Comparison of ENCODE assay signal across 24 cellular contexts in the genomic region with DNA sequence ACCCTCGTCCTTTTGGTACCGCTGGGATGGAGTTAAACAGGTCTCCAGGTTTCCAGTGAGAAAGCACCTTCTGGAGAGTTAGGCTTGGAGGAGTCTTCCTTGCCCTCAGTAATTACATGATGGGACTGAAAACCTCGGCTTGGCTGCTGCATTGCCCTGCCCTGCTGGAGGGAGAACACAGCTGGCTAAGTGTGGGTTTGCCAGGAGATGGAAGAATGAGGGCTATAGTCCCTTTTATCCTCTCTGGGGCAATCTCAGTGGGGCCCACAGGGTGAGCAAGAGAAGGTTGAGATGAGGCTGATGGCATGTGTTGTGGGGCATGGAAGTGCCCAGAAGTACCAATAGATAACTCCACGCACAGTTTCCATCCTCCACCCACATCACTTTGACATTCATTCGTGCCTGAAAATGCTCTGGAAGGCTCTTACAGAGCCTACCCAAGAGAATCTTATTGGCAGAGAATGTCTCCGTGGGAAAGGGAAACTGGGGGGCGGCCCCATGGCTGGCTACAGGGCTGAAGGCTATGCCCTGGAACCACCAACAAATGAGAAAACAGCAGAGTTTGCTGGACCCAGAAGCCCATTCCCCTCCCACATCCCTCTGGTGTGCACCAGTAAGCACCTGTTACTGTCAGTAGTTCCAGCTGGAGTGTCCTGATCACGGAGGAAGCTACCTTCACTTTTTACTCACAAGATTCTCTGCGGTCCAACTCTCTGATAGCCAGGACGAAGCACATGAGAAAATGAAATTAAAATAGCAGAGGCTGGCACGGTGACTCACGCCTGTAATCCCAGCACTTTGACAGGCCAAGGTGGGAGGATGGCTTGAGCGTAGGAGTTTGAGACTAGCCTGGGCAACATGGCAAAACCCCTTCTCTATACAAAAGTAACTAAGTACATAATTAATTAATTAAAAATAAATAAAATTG. TPM values are rescaled to one million over a fixed set of nuclear protein-coding genes. Genes with fewer than 3 reads are reported as not detected.
"Had no signal": no experiment of that assay in that cellular context is flagged by ENCODE, and none has a peak within 500 bp of the region (broad histone marks: within the 10 kb centered on the region; RNA-seq: fewer than 3 reads in every experiment).

No MANE protein-coding gene starts in this region.

- H3K27ac Mint-ChIP-seq: activated B cell treated with CpG ODN at 0.5 μM for 24 hours; activated CD4-positive, alpha-beta T cell treated with anti-CD3 and anti-CD28 coated beads for 36 hours; activated naive CD4-positive, alpha-beta T cell treated with anti-CD3 and anti-CD28 coated beads, Interleukin-2, amount 10 ng/mL, durations not matched to agents 7 days and 5 days; activated naive CD8-positive, alpha-beta T cell treated with anti-CD3 and anti-CD28 coated beads, Interleukin-2, amount 50 U/mL, for 24 hours; progenitor cell of endocrine pancreas; stimulated activated effector memory CD8-positive, alpha-beta T cell treated with anti-CD3 and anti-CD28 coated beads, Interleukin-12 subunit alpha, Interleukin-12 subunit beta, amount 100 ng/mL, for 72 hours; stimulated activated naive CD8-positive, alpha-beta T cell treated with anti-CD3 and anti-CD28 coated beads, Interleukin-15, amount 100 ng/mL, for 72 hours; T-helper 17 cell had no signal

- ATAC-seq: activated CD4-positive, alpha-beta T cell treated with anti-CD3 and anti-CD28 coated beads for 36 hours; activated naive CD8-positive, alpha-beta T cell treated with anti-CD3 and anti-CD28 coated beads, Interleukin-2, amount 50 U/mL, for 24 hours; body of pancreas; heart right ventricle; stimulated activated effector memory CD8-positive, alpha-beta T cell treated with anti-CD3 and anti-CD28 coated beads, Interleukin-12 subunit alpha, Interleukin-12 subunit beta, amount 100 ng/mL, for 72 hours; stimulated activated naive CD8-positive, alpha-beta T cell treated with anti-CD3 and anti-CD28 coated beads, Interleukin-15, amount 100 ng/mL, for 72 hours; T-helper 17 cell had no signal

- DNase-seq: activated B cell treated with CpG ODN at 0.5 μM for 24 hours; activated CD4-positive, alpha-beta T cell treated with anti-CD3 and anti-CD28 coated beads for 36 hours; activated CD4-positive, alpha-beta T cell treated with anti-CD3 and anti-CD28 coated beads, Interleukin-2, amount 50 U/mL, for 48 hours; activated effector memory CD4-positive, alpha-beta T cell treated with anti-CD3 and anti-CD28 coated beads, Interleukin-2, amount 50 U/mL, for 16 hours; activated naive CD4-positive, alpha-beta T cell treated with anti-CD3 and anti-CD28 coated beads, Interleukin-2, amount 10 ng/mL, durations not matched to agents 7 days and 5 days; activated naive CD8-positive, alpha-beta T cell treated with anti-CD3 and anti-CD28 coated beads, Interleukin-2, amount 50 U/mL, for 24 hours; anterior cingulate cortex; body of pancreas; cortex of kidney; heart right ventricle; islet precursor cell; mammary epithelial cell; stimulated activated CD4-positive, alpha-beta T cell treated with anti-CD3 and anti-CD28 coated beads, Interleukin-1b, Interleukin-23, amount 100 ng/mL, for 48 hours; stimulated activated naive CD8-positive, alpha-beta T cell treated with anti-CD3 and anti-CD28 coated beads, Interleukin-15, amount 100 ng/mL, for 72 hours; SW 1271; T-helper 17 cell; tibial artery had no signal

- H3K4me3 Mint-ChIP-seq: activated B cell treated with CpG ODN at 0.5 μM for 24 hours; activated CD4-positive, alpha-beta T cell treated with anti-CD3 and anti-CD28 coated beads for 36 hours; activated naive CD4-positive, alpha-beta T cell treated with anti-CD3 and anti-CD28 coated beads, Interleukin-2, amount 10 ng/mL, durations not matched to agents 7 days and 5 days; activated naive CD8-positive, alpha-beta T cell treated with anti-CD3 and anti-CD28 coated beads, Interleukin-2, amount 50 U/mL, for 24 hours; neural crest cell; stimulated activated effector memory CD8-positive, alpha-beta T cell treated with anti-CD3 and anti-CD28 coated beads, Interleukin-12 subunit alpha, Interleukin-12 subunit beta, amount 100 ng/mL, for 72 hours; stimulated activated naive CD8-positive, alpha-beta T cell treated with anti-CD3 and anti-CD28 coated beads, Interleukin-15, amount 100 ng/mL, for 72 hours; T-helper 17 cell had no signal

- H3K36me3 Mint-ChIP-seq: activated naive CD4-positive, alpha-beta T cell treated with anti-CD3 and anti-CD28 coated beads, Interleukin-2, amount 10 ng/mL, durations not matched to agents 7 days and 5 days; stimulated activated effector memory CD8-positive, alpha-beta T cell treated with anti-CD3 and anti-CD28 coated beads, Interleukin-12 subunit alpha, Interleukin-12 subunit beta, amount 100 ng/mL, for 72 hours had no signal

- H3K4me1 Mint-ChIP-seq: activated B cell treated with CpG ODN at 0.5 μM for 24 hours; activated CD4-positive, alpha-beta T cell treated with anti-CD3 and anti-CD28 coated beads for 36 hours; activated naive CD4-positive, alpha-beta T cell treated with anti-CD3 and anti-CD28 coated beads, Interleukin-2, amount 10 ng/mL, durations not matched to agents 7 days and 5 days; activated naive CD8-positive, alpha-beta T cell treated with anti-CD3 and anti-CD28 coated beads, Interleukin-2, amount 50 U/mL, for 24 hours; stimulated activated effector memory CD8-positive, alpha-beta T cell treated with anti-CD3 and anti-CD28 coated beads, Interleukin-12 subunit alpha, Interleukin-12 subunit beta, amount 100 ng/mL, for 72 hours; stimulated activated naive CD8-positive, alpha-beta T cell treated with anti-CD3 and anti-CD28 coated beads, Interleukin-15, amount 100 ng/mL, for 72 hours had no signal

- H3K4me1 ChIP-seq: body of pancreas, heart right ventricle, tibial artery had no signal

- H3K27ac ChIP-seq: body of pancreas, cardiac muscle cell, epithelial cell of prostate, heart right ventricle, tibial artery had no signal

- H3K4me3 ChIP-seq: body of pancreas, cardiac muscle cell, heart right ventricle, tibial artery had no signal

- H3K9me3 Mint-ChIP-seq: activated B cell treated with CpG ODN at 0.5 μM for 24 hours; activated naive CD8-positive, alpha-beta T cell treated with anti-CD3 and anti-CD28 coated beads, Interleukin-2, amount 50 U/mL, for 24 hours; neural crest cell; stimulated activated effector memory CD8-positive, alpha-beta T cell treated with anti-CD3 and anti-CD28 coated beads, Interleukin-12 subunit alpha, Interleukin-12 subunit beta, amount 100 ng/mL, for 72 hours; stimulated activated naive CD8-positive, alpha-beta T cell treated with anti-CD3 and anti-CD28 coated beads, Interleukin-15, amount 100 ng/mL, for 72 hours had no signal

- H3K27me3 Mint-ChIP-seq: activated B cell treated with CpG ODN at 0.5 μM for 24 hours; activated CD4-positive, alpha-beta T cell treated with anti-CD3 and anti-CD28 coated beads for 36 hours had no signal

- H3K27me3 ChIP-seq: body of pancreas, cardiac muscle cell had no signal

- H3K9me3 ChIP-seq: body of pancreas, tibial artery had no signal

- H3K36me3 ChIP-seq: cardiac muscle cell, heart right ventricle, tibial artery had no signal

RNA-seq across cellular contexts. Expression of a gene that starts 22.9 kb away (rescaled TPM):
- total RNA-seq: activated B cell treated with CpG ODN at 0.5 μM for 24 hours; activated CD4-positive, alpha-beta T cell treated with anti-CD3 and anti-CD28 coated beads for 36 hours; activated CD8-positive, alpha-beta memory T cell treated with anti-CD3 and anti-CD28 coated beads for 36 hours; cardiac muscle cell; osteocyte had no signal
